ENCODE assay signal across 19 cellular contexts in genomic region chr2:75340560-75340959, GRCh38.
DNase-seq lines count a peak whose midpoint lies in the region; ATAC-seq and TF ChIP-seq lines count a peak whose summit lies in the region.
"Had no signal": no experiment of that assay in that cellular context is flagged by ENCODE, and none has a peak within 500 bp of the region (broad histone marks: within the 10 kb centered on the region; RNA-seq: fewer than 3 reads in every experiment).

No MANE protein-coding gene starts in this region.

- ATAC-seq in PC-3: no peak
- ATAC-seq in GM18909 (IDR thresholded peaks at IDR 0.05; ENCODE audit: poor library complexity, unreplicated experiment): no peak
- no peak for ATAC-seq in left colon
- no peak for ATAC-seq in stimulated activated effector memory CD8-positive, alpha-beta T cell treated with anti-CD3 and anti-CD28 coated beads, Interleukin-12 subunit alpha, Interleukin-12 subunit beta, amount 100 ng/mL, for 72 hours
- ATAC-seq: left ventricle myocardium superior had no signal

- H3K9me3 ChIP-seq in PC-3 (ENCODE audit: low read length): no peaks in the 10 kb centered on the region
- no peaks in the 10 kb centered on the region for H3K9me3 ChIP-seq in hepatocyte (ENCODE audit: low read depth)
- H3K9me3 ChIP-seq: breast epithelium, thyroid gland had no signal

- H3K4me3 Mint-ChIP-seq in stimulated activated effector memory CD8-positive, alpha-beta T cell treated with anti-CD3 and anti-CD28 coated beads, Interleukin-12 subunit alpha, Interleukin-12 subunit beta, amount 100 ng/mL, for 72 hours: no peak overlapping the region

- CTCF ChIA-PET in PC-3 (lab: Charles Lee): no interaction called here

- H3K79me2 ChIP-seq in PC-3 (ENCODE audit: low read length) (no peaks in the 10 kb centered on the region), hepatocyte (no peaks in the 10 kb centered on the region)

- no peak overlapping the region for H3K27ac Mint-ChIP-seq in stimulated activated effector memory CD8-positive, alpha-beta T cell treated with anti-CD3 and anti-CD28 coated beads, Interleukin-12 subunit alpha, Interleukin-12 subunit beta, amount 100 ng/mL, for 72 hours

- H4K20me1 ChIP-seq in PC-3 (ENCODE audit: low read length) (no peaks in the 10 kb centered on the region), hepatocyte (ENCODE audit: insufficient read depth, poor library complexity, severe bottlenecking) (no peaks in the 10 kb centered on the region)

- peak; percentile 33 for DNase-seq in GM04504 (ENCODE audit: low read depth)
- DNase-seq in NCI-H1417 treated with DMSO at 0.1 percent for 48 hours (lab: John Stamatoyannopoulos, UW): peak; percentile 92
- peak; percentile 9 for DNase-seq in PC-3
- no peak for DNase-seq in hepatocyte (ENCODE audit: low spot score)
- no peak for DNase-seq in left colon
- no peak for DNase-seq in GF-D8 (lab: John Stamatoyannopoulos, UW)
- DNase-seq in stimulated activated effector memory CD8-positive, alpha-beta T cell treated with anti-CD3 and anti-CD28 coated beads, Interleukin-12 subunit alpha, Interleukin-12 subunit beta, amount 100 ng/mL, for 72 hours (ENCODE audit: low spot score in 2 of 2): no peak
- DNase-seq: activated CD4-positive, CD25-positive, alpha-beta regulatory T cell treated with anti-CD3 and anti-CD28 coated beads, Interleukin-2, amount 50 U/mL, for 72 hours; activated CD8-positive, alpha-beta memory T cell treated with anti-CD3 and anti-CD28 coated beads, Interleukin-2, amount 50 U/mL, for 48 hours; activated naive CD4-positive, alpha-beta T cell treated with Interleukin-2 at 50 U/mL for 16 hours; left ventricle myocardium superior; NCI-H524 treated with DMSO at 0.1 percent for 48 hours; stimulated activated CD4-positive, alpha-beta T cell treated with anti-CD3 and anti-CD28 coated beads, Interleukin-4, amount 100 ng/mL, for 4 hours; T-helper 1 cell; thyroid gland had no signal

- H2AFZ ChIP-seq in PC-3 (ENCODE audit: low read length): no peak overlapping the region
- H2AFZ ChIP-seq in hepatocyte: no peak overlapping the region

- intact Hi-C loops in PC-3 (cut with micrococcal nuclease) (no loop called here), left colon (cut with DNase I, micrococcal nuclease) (no loop called here)

- no TSS peak for BruUV-seq in PC-3 (replicated peaks; lab: Mats Ljungman, UMichigan)

- TF ChIP-seq CTCF in PC-3 (conservative IDR thresholded peaks at IDR 0.05; ENCODE audit: low read depth, low read length) (no peak), hepatocyte (IDR thresholded peaks at IDR 0.05; ENCODE audit: poor library complexity) (no peak)

- H3F3A ChIP-seq in PC-3 (ENCODE audit: low read length, unreplicated experiment): no peaks in the 10 kb centered on the region

- H3K36me3 ChIP-seq in PC-3 (ENCODE audit: low read depth, low read length): no peaks in the 10 kb centered on the region
- no peaks in the 10 kb centered on the region for H3K36me3 ChIP-seq in hepatocyte (replicated peaks; ENCODE audit: insufficient read depth, low read depth)
- H3K36me3 ChIP-seq: breast epithelium, thyroid gland had no signal

- no peaks in the 10 kb centered on the region for H3K9me3 Mint-ChIP-seq in stimulated activated effector memory CD8-positive, alpha-beta T cell treated with anti-CD3 and anti-CD28 coated beads, Interleukin-12 subunit alpha, Interleukin-12 subunit beta, amount 100 ng/mL, for 72 hours

- no peak overlapping the region for H3K27ac ChIP-seq in PC-3 (ENCODE audit: low read length)
- H3K27ac ChIP-seq in hepatocyte: no peak overlapping the region
- H3K27ac ChIP-seq: breast epithelium, C4-2B, RWPE1, thyroid gland had no signal

- H3K4me3 ChIP-seq in PC-3 (ENCODE audit: low read length) (no peak overlapping the region), hepatocyte (no peak overlapping the region)
- H3K4me3 ChIP-seq: breast epithelium, thyroid gland had no signal

- POLR2A ChIA-PET in PC-3 (lab: Charles Lee; ENCODE audit: unreplicated experiment): no interaction called here

- H3K4me1 ChIP-seq in PC-3 (ENCODE audit: insufficient read depth, low read length) (no peaks in the 10 kb centered on the region), hepatocyte (ENCODE audit: insufficient read depth) (no peaks in the 10 kb centered on the region)
- H3K4me1 ChIP-seq: breast epithelium, thyroid gland had no signal

- WGBS in hepatocyte (ENCODE audit: low lambda C conversion rate, missing lambda C conversion rate): 50% methylated on average over 3 of the region's 3 CpGs

- H3K9me2 ChIP-seq in PC-3 (replicated peaks; ENCODE audit: low read length): no peaks in the 10 kb centered on the region
- no peaks in the 10 kb centered on the region for H3K9me2 ChIP-seq in hepatocyte (replicated peaks; ENCODE audit: insufficient read depth)

- no peaks in the 10 kb centered on the region for H3K4me1 Mint-ChIP-seq in stimulated activated effector memory CD8-positive, alpha-beta T cell treated with anti-CD3 and anti-CD28 coated beads, Interleukin-12 subunit alpha, Interleukin-12 subunit beta, amount 100 ng/mL, for 72 hours

- H3K9ac ChIP-seq in PC-3 (ENCODE audit: low read length): no peak overlapping the region

- H3K36me3 Mint-ChIP-seq in stimulated activated effector memory CD8-positive, alpha-beta T cell treated with anti-CD3 and anti-CD28 coated beads, Interleukin-12 subunit alpha, Interleukin-12 subunit beta, amount 100 ng/mL, for 72 hours: no peaks in the 10 kb centered on the region

- peaks cover 24% of the 10 kb centered on the region for H3K27me3 ChIP-seq in PC-3 (ENCODE audit: low read length)
- no peaks in the 10 kb centered on the region for H3K27me3 ChIP-seq in hepatocyte
- H3K27me3 ChIP-seq: breast epithelium, thyroid gland had no signal

- H3K4me2 ChIP-seq in PC-3 (ENCODE audit: low read length): no peak overlapping the region
- peak overlapping the region; percentile 17 for H3K4me2 ChIP-seq in hepatocyte

Comparison
In these comparisons a context has a peak if more than half of its experiments do, and no peak if none do; other contexts are left out.
1. DNase-seq: peak in GM04504 (single experiment), NCI-H1417 treated with DMSO at 0.1 percent for 48 hours (single experiment) and PC-3 (single experiment); none in hepatocyte (single experiment), left colon (0 of 2), GF-D8 (single experiment) and stimulated activated effector memory CD8-positive, alpha-beta T cell treated with anti-CD3 and anti-CD28 coated beads, Interleukin-12 subunit alpha, Interleukin-12 subunit beta, amount 100 ng/mL, for 72 hours (0 of 2).